ENCODE assay signal across 25 cellular contexts in the genomic region with DNA sequence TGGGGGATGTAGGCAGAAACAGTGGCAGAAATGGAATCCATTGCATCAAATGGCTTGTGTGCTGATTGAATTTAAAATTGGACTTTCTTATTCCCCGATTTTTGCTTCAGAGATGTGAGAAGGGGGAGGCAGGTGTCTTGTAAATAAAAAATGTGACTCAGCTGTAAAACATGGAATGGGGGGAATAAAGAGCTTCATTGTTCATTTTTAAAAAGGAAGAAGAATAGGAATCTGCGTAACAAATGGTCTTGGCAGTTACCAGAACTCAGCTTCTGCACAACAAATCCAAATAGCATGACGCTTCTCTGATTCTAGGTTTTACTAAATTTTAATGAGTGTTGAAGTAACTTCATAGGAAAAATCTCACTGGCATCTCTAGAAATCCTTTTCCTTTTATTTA.
DNase-seq lines count a peak whose midpoint lies in the region; TF ChIP-seq lines count a peak whose summit lies in the region.
"Had no signal": no experiment of that assay in that cellular context is flagged by ENCODE, and none has a peak within 500 bp of the region (broad histone marks: within the 10 kb centered on the region; RNA-seq: fewer than 3 reads in every experiment).

No MANE protein-coding gene starts in this region.

- H3K4me3 ChIP-seq in HUES48 (ENCODE audit: low read depth, low read length) (no peak overlapping the region), neural progenitor cell (no peak overlapping the region), MG63 (no peak overlapping the region)
- H3K4me3 ChIP-seq: spleen, tibial artery had no signal

- H3K9me3 ChIP-seq in HUES48 (ENCODE audit: control insufficient read depth, insufficient read depth, low read length) (no peaks in the 10 kb centered on the region), neural progenitor cell (ENCODE audit: low read depth) (no peaks in the 10 kb centered on the region), MG63 (no peaks in the 10 kb centered on the region)
- H3K9me3 ChIP-seq: spleen, tibial artery had no signal

- peak overlapping the region; percentile 77 for H2AFZ ChIP-seq in neural progenitor cell (replicated peaks)

- TF ChIP-seq CTCF in neural progenitor cell (IDR thresholded peaks at IDR 0.05) = no peak

- H3K27ac ChIP-seq in HUES48 (ENCODE audit: low read depth, low read length) = peak overlapping the region; percentile 56
- no peak overlapping the region for H3K27ac ChIP-seq in neural progenitor cell
- H3K27ac ChIP-seq: tibial artery had no signal

- H3K9ac ChIP-seq in HUES48 (ENCODE audit: low read depth, low read length) = no peak overlapping the region
- no peak overlapping the region for H3K9ac ChIP-seq in neural progenitor cell

- DNase-seq in COLO829 (ENCODE audit: low spot score) = peak; percentile 40
- DNase-seq in dermis blood vessel endothelial cell = peak; percentile 63
- DNase-seq in neural progenitor cell (ENCODE audit: low spot score) = no peak
- no peak for DNase-seq in MG63
- no peak for DNase-seq in activated CD8-positive, alpha-beta memory T cell treated with anti-CD3 and anti-CD28 coated beads, Interleukin-2, amount 50 U/mL, for 4 hours
- no peak for DNase-seq in amniotic stem cell (lab: John Stamatoyannopoulos, UW)
- DNase-seq: activated CD4-positive, alpha-beta memory T cell treated with anti-CD3 and anti-CD28 coated beads for 36 hours; activated CD4-positive, CD25-positive, alpha-beta regulatory T cell treated with anti-CD3 and anti-CD28 coated beads, Interleukin-2, amount 50 U/mL, for 72 hours; activated CD8-positive, alpha-beta memory T cell treated with anti-CD3 and anti-CD28 coated beads, Interleukin-2, amount 50 U/mL, for 48 hours; COR-L47; glutamatergic neuron; GOT3; mesendoderm; MM.1S; NCI-H1417; NCI-H2081 treated with DMSO at 0.1 percent for 48 hours; NCI-H345; retina; spleen; T-helper 17 cell; tibial artery had no signal

- no peak overlapping the region for H3K4me2 ChIP-seq in neural progenitor cell

- no peaks in the 10 kb centered on the region for H3K9me3 Mint-ChIP-seq in neural progenitor cell
- H3K9me3 Mint-ChIP-seq: activated CD4-positive, alpha-beta memory T cell treated with anti-CD3 and anti-CD28 coated beads for 36 hours; activated T-helper 2 cell treated with anti-CD3 and anti-CD28 coated beads, Interferon-gamma antibody, Interleukin-2, Interleukin-4, amounts not matched to agents 10 μg/mL and 5 μg/mL and 100 μg/mL, durations not matched to agents 14 hours and 24 hours and 36 hours had no signal

- H3K4me1 ChIP-seq in HUES48 (ENCODE audit: control insufficient read depth, insufficient read depth, low read length) (peaks cover 46% of the 10 kb centered on the region), neural progenitor cell (peaks cover 18% of the 10 kb centered on the region)
- H3K4me1 ChIP-seq: tibial artery had no signal

- H3K27me3 Mint-ChIP-seq in neural progenitor cell (ENCODE audit: insufficient read depth, low read depth) = no peaks in the 10 kb centered on the region
- H3K27me3 Mint-ChIP-seq: activated CD4-positive, alpha-beta memory T cell treated with anti-CD3 and anti-CD28 coated beads for 36 hours; central memory CD8-positive, alpha-beta T cell; T-helper 17 cell had no signal

- peaks cover 14% of the 10 kb centered on the region for H3K4me1 Mint-ChIP-seq in neural progenitor cell
- H3K4me1 Mint-ChIP-seq: central memory CD8-positive, alpha-beta T cell; T-helper 17 cell had no signal

- H3K27me3 ChIP-seq in HUES48 (ENCODE audit: control insufficient read depth, insufficient read depth, low read length) (no peaks in the 10 kb centered on the region), neural progenitor cell (no peaks in the 10 kb centered on the region), MG63 (no peaks in the 10 kb centered on the region)
- H3K27me3 ChIP-seq: spleen, tibial artery had no signal

- H3K36me3 ChIP-seq in HUES48 (ENCODE audit: control insufficient read depth, insufficient read depth, low read length) (no peaks in the 10 kb centered on the region), neural progenitor cell (no peaks in the 10 kb centered on the region), MG63 (no peaks in the 10 kb centered on the region)
- H3K36me3 ChIP-seq: spleen, tibial artery had no signal

- no peaks in the 10 kb centered on the region for H3K36me3 Mint-ChIP-seq in neural progenitor cell
- H3K36me3 Mint-ChIP-seq: activated CD4-positive, alpha-beta memory T cell treated with anti-CD3 and anti-CD28 coated beads for 36 hours; activated naive CD4-positive, alpha-beta T cell treated with anti-CD3 and anti-CD28 coated beads, Interleukin-2, amount 50 U/mL, for 72 hours had no signal

- H3F3A ChIP-seq in neural progenitor cell (ENCODE audit: low read depth) = no peaks in the 10 kb centered on the region

- no peak overlapping the region for H3K4me3 Mint-ChIP-seq in neural progenitor cell
- H3K4me3 Mint-ChIP-seq: activated CD4-positive, alpha-beta memory T cell treated with anti-CD3 and anti-CD28 coated beads for 36 hours; central memory CD8-positive, alpha-beta T cell; T-helper 17 cell had no signal

- H3K27ac Mint-ChIP-seq in neural progenitor cell = no peak overlapping the region
- H3K27ac Mint-ChIP-seq: activated CD4-positive, alpha-beta memory T cell treated with anti-CD3 and anti-CD28 coated beads for 36 hours; activated naive CD4-positive, alpha-beta T cell treated with anti-CD3 and anti-CD28 coated beads, Interleukin-2, amount 50 U/mL, for 72 hours; activated T-helper 2 cell treated with anti-CD3 and anti-CD28 coated beads, Interferon-gamma antibody, Interleukin-2, Interleukin-4, amounts not matched to agents 10 μg/mL and 5 μg/mL and 100 μg/mL, durations not matched to agents 14 hours and 24 hours and 36 hours; T-helper 17 cell had no signal

- no peaks in the 10 kb centered on the region for H4K20me1 ChIP-seq in neural progenitor cell (ENCODE audit: low read depth)

- H3K79me2 ChIP-seq in neural progenitor cell (ENCODE audit: low read depth) = no peaks in the 10 kb centered on the region

Comparison
In these comparisons a context has a peak if more than half of its experiments do, and no peak if none do; other contexts are left out.
1. DNase-seq: peak in COLO829 (single experiment) and dermis blood vessel endothelial cell (single experiment); none in neural progenitor cell (single experiment), MG63 (single experiment), activated CD8-positive, alpha-beta memory T cell treated with anti-CD3 and anti-CD28 coated beads, Interleukin-2, amount 50 U/mL, for 4 hours (single experiment) and amniotic stem cell (single experiment).